In genomic region chr6:16803294-16804006, GRCh38 we compare ENCODE assay signal across 9 cellular contexts. TPM values are rescaled to one million over a fixed set of nuclear protein-coding genes. Genes with fewer than 3 reads are reported as not detected.
DNase-seq lines count a peak whose midpoint lies in the region; ATAC-seq and TF ChIP-seq lines count a peak whose summit lies in the region.
"Had no signal": no experiment of that assay in that cellular context is flagged by ENCODE, and none has a peak within 500 bp of the region (broad histone marks: within the 10 kb centered on the region; RNA-seq: fewer than 3 reads in every experiment).

No MANE protein-coding gene starts in this region.

- TF ChIP-seq CTCF in WI38 (IDR thresholded peaks at IDR 0.05; ENCODE audit: low read depth, low read length) = no peak
- no peak for TF ChIP-seq CTCF in type B pancreatic cell (conservative IDR thresholded peaks at IDR 0.05)

- H4K8ac ChIP-seq in mesendoderm (ENCODE audit: low read depth, low read length) = no peak overlapping the region

- H3K36me3 Mint-ChIP-seq in type B pancreatic cell = no peaks in the 10 kb centered on the region
- H3K36me3 Mint-ChIP-seq in stimulated activated effector memory CD8-positive, alpha-beta T cell treated with anti-CD3 and anti-CD28 coated beads, Interleukin-12 subunit alpha, Interleukin-12 subunit beta, amount 100 ng/mL, for 72 hours = no peaks in the 10 kb centered on the region

- H3K4me1 Mint-ChIP-seq in type B pancreatic cell (ENCODE audit: unreplicated experiment) = peaks cover 45% of the 10 kb centered on the region
- H3K4me1 Mint-ChIP-seq in stimulated activated effector memory CD8-positive, alpha-beta T cell treated with anti-CD3 and anti-CD28 coated beads, Interleukin-12 subunit alpha, Interleukin-12 subunit beta, amount 100 ng/mL, for 72 hours = peaks cover 11% of the 10 kb centered on the region

- peak overlapping the region; percentile 7 for H3K23ac ChIP-seq in mesendoderm (ENCODE audit: low read length)

- H2BK120ac ChIP-seq in mesendoderm (ENCODE audit: low read depth, low read length) = no peak overlapping the region

- H3K4ac ChIP-seq in mesendoderm (ENCODE audit: low read depth, low read length) = no peak overlapping the region

- peak overlapping the region; percentile 80 for H3K56ac ChIP-seq in mesendoderm (ENCODE audit: low read length)

- DNase-seq in foreskin melanocyte (peak; percentile 84), mesendoderm (peak; percentile 97), type B pancreatic cell (ENCODE audit: extremely low spot score, unreplicated experiment) (peak; percentile 74)
- no peak for DNase-seq in stimulated activated effector memory CD8-positive, alpha-beta T cell treated with anti-CD3 and anti-CD28 coated beads, Interleukin-12 subunit alpha, Interleukin-12 subunit beta, amount 100 ng/mL, for 72 hours (ENCODE audit: low spot score in 2 of 2)
- DNase-seq: NCI-H2029 had no signal

- peak overlapping the region; percentile 84 for H3K27ac Mint-ChIP-seq in type B pancreatic cell
- H3K27ac Mint-ChIP-seq in stimulated activated effector memory CD8-positive, alpha-beta T cell treated with anti-CD3 and anti-CD28 coated beads, Interleukin-12 subunit alpha, Interleukin-12 subunit beta, amount 100 ng/mL, for 72 hours = no peak overlapping the region

- no peak overlapping the region for H2BK5ac ChIP-seq in mesendoderm (ENCODE audit: low read length)

- H3K9me3 Mint-ChIP-seq in type B pancreatic cell = no peaks in the 10 kb centered on the region
- H3K9me3 Mint-ChIP-seq in stimulated activated effector memory CD8-positive, alpha-beta T cell treated with anti-CD3 and anti-CD28 coated beads, Interleukin-12 subunit alpha, Interleukin-12 subunit beta, amount 100 ng/mL, for 72 hours = no peaks in the 10 kb centered on the region

- peak overlapping the region; percentile 7 for H3K4me2 ChIP-seq in mesendoderm (ENCODE audit: low read length)

- H2BK15ac ChIP-seq in mesendoderm (replicated peaks; ENCODE audit: low read depth) = no peak overlapping the region

- H3K79me2 ChIP-seq in mesendoderm (ENCODE audit: control insufficient read depth, insufficient read depth, low read length) = no peaks in the 10 kb centered on the region

- no peak overlapping the region for H3K27ac ChIP-seq in mesendoderm (ENCODE audit: low read depth, low read length)

- H3K36me3 ChIP-seq in mesendoderm (ENCODE audit: control insufficient read depth, insufficient read depth, low read length) = no peaks in the 10 kb centered on the region

- WGBS in mesendoderm (ENCODE audit: extremely low coverage, insufficient coverage, low lambda C conversion rate) = no CpG with 5 or more reads among the region's 21 CpGs

- H3K27me3 ChIP-seq in mesendoderm (ENCODE audit: insufficient read depth, low read length, poor library complexity) = no peaks in the 10 kb centered on the region

- H3K9ac ChIP-seq in mesendoderm (ENCODE audit: low read length) = peak overlapping the region; percentile 12

- peak overlapping the region; percentile 76 for H3K4me3 Mint-ChIP-seq in type B pancreatic cell
- no peak overlapping the region for H3K4me3 Mint-ChIP-seq in stimulated activated effector memory CD8-positive, alpha-beta T cell treated with anti-CD3 and anti-CD28 coated beads, Interleukin-12 subunit alpha, Interleukin-12 subunit beta, amount 100 ng/mL, for 72 hours

- H2AK5ac ChIP-seq in mesendoderm (ENCODE audit: low read length) = no peak overlapping the region

- H3K79me1 ChIP-seq in mesendoderm (ENCODE audit: low read length) = no peaks in the 10 kb centered on the region

- ATAC-seq in stimulated activated effector memory CD8-positive, alpha-beta T cell treated with anti-CD3 and anti-CD28 coated beads, Interleukin-12 subunit alpha, Interleukin-12 subunit beta, amount 100 ng/mL, for 72 hours = no peak
- no peak for ATAC-seq in GM18873 (IDR thresholded peaks at IDR 0.05; ENCODE audit: low FRiP score, unreplicated experiment)
- ATAC-seq in HG03342 (IDR thresholded peaks at IDR 0.05; ENCODE audit: unreplicated experiment) = no peak
- no peak for ATAC-seq in HG03095 (IDR thresholded peaks at IDR 0.05; ENCODE audit: unreplicated experiment)

- peaks cover 6% of the 10 kb centered on the region for H3K4me1 ChIP-seq in mesendoderm (ENCODE audit: control insufficient read depth, low read depth, low read length)

- H3K18ac ChIP-seq in mesendoderm (ENCODE audit: low read length) = no peak overlapping the region

- H3K27me3 Mint-ChIP-seq in type B pancreatic cell = no peaks in the 10 kb centered on the region

- 0 out of 2 replicates have a peak overlapping the region, but pooled peaks have one; percentile 2 for H3K4me3 ChIP-seq in WI38 (ENCODE audit: low read depth, low read length)
- H3K4me3 ChIP-seq in mesendoderm (ENCODE audit: low read length) = no peak overlapping the region

- no peak overlapping the region for H4K5ac ChIP-seq in mesendoderm (ENCODE audit: low read length)

RNA-seq across cellular contexts. Expression of gene ATXN1, which starts 42.2 kb away (rescaled TPM):
- polyA plus RNA-seq in mesendoderm (2013, experiment 1 of 2) = 3.7 TPM
- 3.7 TPM for polyA plus RNA-seq in mesendoderm (2013, experiment 2 of 2)
- 33.7 and 35.1 TPM in 2 replicates for total RNA-seq in type B pancreatic cell (ENCODE audit: low replicate concordance)

Comparison
In these comparisons a context has a peak if more than half of its experiments do, and no peak if none do; other contexts are left out.
1. DNase-seq: peak in foreskin melanocyte (single experiment), mesendoderm (single experiment) and type B pancreatic cell (single experiment); none in stimulated activated effector memory CD8-positive, alpha-beta T cell treated with anti-CD3 and anti-CD28 coated beads, Interleukin-12 subunit alpha, Interleukin-12 subunit beta, amount 100 ng/mL, for 72 hours (0 of 2).